28 cellular contexts compared by ENCODE assay signal in genomic region chr2:204517154-204517553, GRCh38.
"Had no signal": no experiment of that assay in that cellular context is flagged by ENCODE, and none has a peak within 500 bp of the region (broad histone marks: within the 10 kb centered on the region; RNA-seq: fewer than 3 reads in every experiment).

No MANE protein-coding gene starts in this region.

- H3K4me3 ChIP-seq: colonic mucosa, coronary artery, dorsolateral prefrontal cortex, esophagus muscularis mucosa, esophagus squamous epithelium, gastrocnemius medialis, gastroesophageal sphincter, heart left ventricle, heart right ventricle had no signal

- DNase-seq: colonic mucosa; cortex of kidney; dermis blood vessel endothelial cell; dorsolateral prefrontal cortex; effector CD4-positive, alpha-beta T cell; effector CD8-positive, alpha-beta T cell; effector memory CD4-positive, alpha-beta T cell; effector memory CD8-positive, alpha-beta T cell; endodermal cell; erythroblast; esophagus squamous epithelium; foreskin fibroblast; foreskin keratinocyte; foreskin melanocyte; gastrocnemius medialis; glutamatergic neuron; head of caudate nucleus; heart left ventricle; heart right ventricle had no signal

- H3K36me3 ChIP-seq: colonic mucosa, esophagus muscularis mucosa, esophagus squamous epithelium, gastrocnemius medialis, gastroesophageal sphincter, heart left ventricle, heart right ventricle had no signal

- H3K4me1 ChIP-seq: colonic mucosa, esophagus muscularis mucosa, esophagus squamous epithelium, foreskin keratinocyte, gastrocnemius medialis, gastroesophageal sphincter, heart left ventricle, heart right ventricle had no signal

- H3K27me3 ChIP-seq: colonic mucosa, esophagus muscularis mucosa, esophagus squamous epithelium, foreskin keratinocyte, gastrocnemius medialis, gastroesophageal sphincter, heart left ventricle, heart right ventricle had no signal

- ATAC-seq: effector memory CD8-positive, alpha-beta T cell; esophagus mucosa; foreskin keratinocyte; gastrocnemius medialis; gastroesophageal sphincter; heart left ventricle; heart right ventricle had no signal

- FAIRE-seq: colon, endometrium, endothelial cell of umbilical vein, frontal cortex had no signal

- H3K27ac ChIP-seq: colonic mucosa, coronary artery, dorsolateral prefrontal cortex, epithelial cell of prostate, esophagus muscularis mucosa, esophagus squamous epithelium, foreskin keratinocyte, gastrocnemius medialis, gastroesophageal sphincter, heart left ventricle, heart right ventricle had no signal

- H3K9me3 ChIP-seq: colonic mucosa, esophagus muscularis mucosa, esophagus squamous epithelium, gastrocnemius medialis, gastroesophageal sphincter, heart left ventricle had no signal
